ENCODE assay signal across 36 cellular contexts in the genomic region with DNA sequence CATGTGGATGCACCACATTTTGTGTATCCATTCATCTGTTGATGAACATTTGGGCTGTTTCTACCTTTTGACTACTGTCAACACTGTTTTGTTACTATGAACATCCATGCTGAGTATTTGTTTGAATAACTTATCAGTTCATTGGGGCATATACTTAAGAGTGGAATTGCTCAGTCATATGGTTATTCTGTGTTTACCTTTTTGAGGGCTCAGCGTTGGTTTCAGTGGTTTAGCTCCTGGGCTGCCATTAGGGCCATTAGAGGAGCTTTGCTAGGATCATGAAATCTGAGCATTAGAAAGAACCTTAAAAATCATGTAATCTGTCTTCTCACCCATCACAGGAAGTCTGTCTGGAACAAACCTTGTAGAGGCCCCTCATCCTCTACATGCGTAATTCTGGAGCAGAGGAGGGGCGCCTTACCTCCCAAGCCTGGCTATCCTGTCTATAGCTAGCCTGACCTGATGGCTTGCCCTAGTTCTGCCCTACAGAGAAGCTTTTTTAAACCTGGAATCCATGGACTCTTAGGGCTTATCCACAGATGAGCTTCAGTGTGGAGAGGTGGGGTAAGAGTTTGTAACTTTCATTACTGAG.
DNase-seq lines count a peak whose midpoint lies in the region; ATAC-seq, FAIRE-seq and TF ChIP-seq lines count a peak whose summit lies in the region.
"Had no signal": no experiment of that assay in that cellular context is flagged by ENCODE, and none has a peak within 500 bp of the region (broad histone marks: within the 10 kb centered on the region; RNA-seq: fewer than 3 reads in every experiment).

No MANE protein-coding gene starts in this region.

- H3K9me3 Mint-ChIP-seq in GM23338 = no peaks in the 10 kb centered on the region
- H3K9me3 Mint-ChIP-seq: activated CD4-positive, alpha-beta memory T cell treated with anti-CD3 and anti-CD28 coated beads for 36 hours; activated naive CD4-positive, alpha-beta T cell treated with anti-CD3 and anti-CD28 coated beads, Interleukin-2, amount 10 ng/mL, durations not matched to agents 7 days and 5 days; activated T-helper 1 cell treated with anti-CD3 and anti-CD28 coated beads, Interleukin-12 subunit alpha, Interleukin-12 subunit beta, Interleukin-2, Interleukin-4 antibody, amounts not matched to agents 30 ng/mL and 10 ng/mL and 1 ng/mL, durations not matched to agents 14 hours and 24 hours and 36 hours; neural crest cell had no signal

- peaks cover 6% of the 10 kb centered on the region for H3K27me3 Mint-ChIP-seq in GM23338 (ENCODE audit: insufficient read depth, low read depth, poor library complexity)
- H3K27me3 Mint-ChIP-seq: activated CD4-positive, alpha-beta memory T cell treated with anti-CD3 and anti-CD28 coated beads for 36 hours; activated naive CD4-positive, alpha-beta T cell treated with anti-CD3 and anti-CD28 coated beads, Interleukin-2, amount 10 ng/mL, durations not matched to agents 7 days and 5 days; B cell; brain had no signal

- H3K4me1 ChIP-seq in GM23338 (ENCODE audit: insufficient read depth) (peaks cover 32% of the 10 kb centered on the region), HUES64 (ENCODE audit: insufficient read depth, low read length) (peaks cover 33% of the 10 kb centered on the region), pancreas (no peaks in the 10 kb centered on the region), PC-3 (ENCODE audit: insufficient read depth, low read length) (no peaks in the 10 kb centered on the region), SJCRH30 (no peaks in the 10 kb centered on the region), hepatocyte (ENCODE audit: insufficient read depth) (no peaks in the 10 kb centered on the region)
- H3K4me1 ChIP-seq: adrenal gland had no signal

- WGBS in HUES64 = 81% methylated on average over 3 of the region's 3 CpGs
- 62 to 65% methylated on average over 3 of the region's 3 CpGs for WGBS in pancreas, 2 donors
- 75% methylated on average over 3 of the region's 3 CpGs for WGBS in hepatocyte (ENCODE audit: low lambda C conversion rate, missing lambda C conversion rate)

- ATAC-seq in GM23338 (no peak), pancreas (peak in 3 of 4 donors; percentile 39 to 87 (median 82)), PC-3 (no peak)
- ATAC-seq: left colon; SK-N-SH treated with all-trans-retinoic acid at 6 μM for 48 hours; stimulated activated naive CD8-positive, alpha-beta T cell treated with anti-CD3 and anti-CD28 coated beads, Interleukin-15, Interleukin-2, amounts not matched to agents 100 U/mL and 50 U/mL, for 24 hours had no signal

- H3K4me3 ChIP-seq in GM23338 (no peak overlapping the region), HUES64 (ENCODE audit: low read length) (no peak overlapping the region), pancreas (no peak overlapping the region), PC-3 (ENCODE audit: low read length) (no peak overlapping the region), SJCRH30 (no peak overlapping the region), hepatocyte (no peak overlapping the region)
- H3K4me3 ChIP-seq: adrenal gland, ovary, PC-9, skin epidermis, testis had no signal

- BruUV-seq in PC-3 (replicated peaks; lab: Mats Ljungman, UMichigan) = no TSS peak

- H3K4me3 Mint-ChIP-seq in GM23338 = no peak overlapping the region
- H3K4me3 Mint-ChIP-seq: activated CD4-positive, alpha-beta memory T cell treated with anti-CD3 and anti-CD28 coated beads for 36 hours; activated naive CD4-positive, alpha-beta T cell treated with anti-CD3 and anti-CD28 coated beads, Interleukin-2, amount 10 ng/mL, durations not matched to agents 7 days and 5 days; activated T-helper 1 cell treated with anti-CD3 and anti-CD28 coated beads, Interleukin-12 subunit alpha, Interleukin-12 subunit beta, Interleukin-2, Interleukin-4 antibody, amounts not matched to agents 30 ng/mL and 10 ng/mL and 1 ng/mL, durations not matched to agents 14 hours and 24 hours and 36 hours; B cell; brain; CD8-positive, alpha-beta memory T cell; neural crest cell had no signal

- H3K4me1 Mint-ChIP-seq in GM23338 = peaks cover 43% of the 10 kb centered on the region
- H3K4me1 Mint-ChIP-seq: activated naive CD4-positive, alpha-beta T cell treated with anti-CD3 and anti-CD28 coated beads, Interleukin-2, amount 10 ng/mL, durations not matched to agents 7 days and 5 days; B cell; neural crest cell had no signal

- H3K27ac Mint-ChIP-seq in GM23338 = 0 out of 2 replicates have a peak overlapping the region, but pooled peaks have one; percentile 29
- H3K27ac Mint-ChIP-seq: activated CD4-positive, alpha-beta memory T cell treated with anti-CD3 and anti-CD28 coated beads for 36 hours; activated naive CD4-positive, alpha-beta T cell treated with anti-CD3 and anti-CD28 coated beads, Interleukin-2, amount 10 ng/mL, durations not matched to agents 7 days and 5 days; activated T-helper 1 cell treated with anti-CD3 and anti-CD28 coated beads, Interleukin-12 subunit alpha, Interleukin-12 subunit beta, Interleukin-2, Interleukin-4 antibody, amounts not matched to agents 30 ng/mL and 10 ng/mL and 1 ng/mL, durations not matched to agents 14 hours and 24 hours and 36 hours; B cell; brain had no signal

- H3K9ac ChIP-seq in HUES64 (ENCODE audit: low read depth, low read length) (no peak overlapping the region), PC-3 (ENCODE audit: low read length) (no peak overlapping the region)

- H3K36me3 Mint-ChIP-seq in GM23338 (ENCODE audit: low read depth) = no peaks in the 10 kb centered on the region
- H3K36me3 Mint-ChIP-seq: activated CD4-positive, alpha-beta memory T cell treated with anti-CD3 and anti-CD28 coated beads for 36 hours; activated naive CD4-positive, alpha-beta T cell treated with anti-CD3 and anti-CD28 coated beads, Interleukin-2, amount 10 ng/mL, durations not matched to agents 7 days and 5 days; brain; CD8-positive, alpha-beta memory T cell had no signal

- H3K4me2 ChIP-seq in GM23338 (peak overlapping the region; percentile 0; the same call in 1 of the 2 replicates), PC-3 (ENCODE audit: low read length) (no peak overlapping the region), hepatocyte (no peak overlapping the region)
- H3K4me2 ChIP-seq: PC-9 had no signal

- intact Hi-C loops in pancreas (cut with DNase I) = no loop called here
- intact Hi-C loops in PC-3 (cut with micrococcal nuclease) = no loop called here

- H2AFZ ChIP-seq in GM23338 = no peak overlapping the region
- no peak overlapping the region for H2AFZ ChIP-seq in PC-3 (ENCODE audit: low read length)
- H2AFZ ChIP-seq in hepatocyte = no peak overlapping the region
- H2AFZ ChIP-seq: PC-9 had no signal

- H4K20me1 ChIP-seq in GM23338 (replicated peaks; ENCODE audit: insufficient read depth) (no peaks in the 10 kb centered on the region), PC-3 (ENCODE audit: low read length) (no peaks in the 10 kb centered on the region), hepatocyte (ENCODE audit: insufficient read depth, poor library complexity, severe bottlenecking) (no peaks in the 10 kb centered on the region)

- no peak for DNase-seq in GM23338 (ENCODE audit: low spot score)
- no peak for DNase-seq in caudate nucleus (lab: John Stamatoyannopoulos, UW)
- DNase-seq in pancreas = no peak
- no peak for DNase-seq in PC-3
- DNase-seq in SJCRH30 = no peak
- DNase-seq in hepatocyte (ENCODE audit: low spot score) = no peak
- DNase-seq: ACHN; activated CD4-positive, alpha-beta memory T cell treated with anti-CD3 and anti-CD28 coated beads for 36 hours; activated CD4-positive, alpha-beta T cell treated with anti-CD3 and anti-CD28 coated beads for 1 hour; activated naive CD4-positive, alpha-beta T cell treated with anti-CD3 and anti-CD28 coated beads, Interleukin-2, amount 10 ng/mL, durations not matched to agents 7 days and 5 days; adrenal gland; CD8-positive, alpha-beta memory T cell; cerebellar nuclear complex; dermis blood vessel endothelial cell; DMS 273 treated with DMSO at 0.1 percent for 48 hours; foreskin melanocyte; GOT3; hippocampal formation; left colon; NCI-H1048; NCI-H187; NCI-H2171 treated with DMSO at 0.1 percent for 48 hours; NCI-H510A treated with DMSO at 0.1 percent for 48 hours; ovary; PC-9; stimulated activated naive CD8-positive, alpha-beta T cell treated with anti-CD3 and anti-CD28 coated beads, Interleukin-15, Interleukin-2, amounts not matched to agents 100 U/mL and 50 U/mL, for 24 hours; testis had no signal

- POLR2A ChIA-PET in PC-3 (lab: Charles Lee; ENCODE audit: unreplicated experiment) = no interaction called here

- no peaks in the 10 kb centered on the region for H3K27me3 ChIP-seq in GM23338 (ENCODE audit: insufficient read depth)
- H3K27me3 ChIP-seq in HUES64 (ENCODE audit: insufficient read depth, low read length) = no peaks in the 10 kb centered on the region
- H3K27me3 ChIP-seq in pancreas = no peaks in the 10 kb centered on the region
- H3K27me3 ChIP-seq in PC-3 (ENCODE audit: low read length) = peaks cover 30% of the 10 kb centered on the region; the same call in 1 of the 2 replicates
- H3K27me3 ChIP-seq in SJCRH30 = peaks cover 4% of the 10 kb centered on the region
- no peaks in the 10 kb centered on the region for H3K27me3 ChIP-seq in hepatocyte
- H3K27me3 ChIP-seq: adrenal gland, ovary, testis had no signal

- H3K9me2 ChIP-seq in GM23338 (ENCODE audit: insufficient read depth) = 0 out of 2 replicates have a peak, but pooled peaks cover 7% of the 10 kb centered on the region
- H3K9me2 ChIP-seq in PC-3 (replicated peaks; ENCODE audit: low read length) = no peaks in the 10 kb centered on the region
- H3K9me2 ChIP-seq in hepatocyte (replicated peaks; ENCODE audit: insufficient read depth) = no peaks in the 10 kb centered on the region

- H3K9me3 ChIP-seq in HUES64 (ENCODE audit: insufficient read depth, low read depth, low read length) = no peaks in the 10 kb centered on the region
- no peaks in the 10 kb centered on the region for H3K9me3 ChIP-seq in pancreas
- H3K9me3 ChIP-seq in PC-3 (ENCODE audit: low read length) = no peaks in the 10 kb centered on the region
- H3K9me3 ChIP-seq in SJCRH30 (replicated peaks) = no peaks in the 10 kb centered on the region
- no peaks in the 10 kb centered on the region for H3K9me3 ChIP-seq in hepatocyte (ENCODE audit: low read depth)
- H3K9me3 ChIP-seq: adrenal gland, ovary, testis had no signal

- H3K36me3 ChIP-seq in GM23338 (ENCODE audit: insufficient read depth) = no peaks in the 10 kb centered on the region
- no peaks in the 10 kb centered on the region for H3K36me3 ChIP-seq in HUES64 (ENCODE audit: insufficient read depth, low read length)
- H3K36me3 ChIP-seq in pancreas = no peaks in the 10 kb centered on the region
- no peaks in the 10 kb centered on the region for H3K36me3 ChIP-seq in PC-3 (ENCODE audit: low read depth, low read length)
- no peaks in the 10 kb centered on the region for H3K36me3 ChIP-seq in SJCRH30
- no peaks in the 10 kb centered on the region for H3K36me3 ChIP-seq in hepatocyte (replicated peaks; ENCODE audit: insufficient read depth, low read depth)
- H3K36me3 ChIP-seq: adrenal gland, ovary had no signal

- TF ChIP-seq CTCF in GM23338 (conservative IDR thresholded peaks at IDR 0.05; ENCODE audit: low read depth in 2 of 2) = no peak
- TF ChIP-seq CTCF in pancreas (IDR thresholded peaks at IDR 0.05) = no peak
- TF ChIP-seq CTCF in PC-3 (conservative IDR thresholded peaks at IDR 0.05; ENCODE audit: low read depth, low read length) = no peak
- TF ChIP-seq CTCF in hepatocyte (IDR thresholded peaks at IDR 0.05; ENCODE audit: poor library complexity) = no peak

- no peak for FAIRE-seq in pancreas (lab: Jason Lieb, UNC)
- FAIRE-seq: GM19239 had no signal

- H3K79me2 ChIP-seq in GM23338 (replicated peaks; ENCODE audit: insufficient read depth) (no peaks in the 10 kb centered on the region), PC-3 (ENCODE audit: low read length) (no peaks in the 10 kb centered on the region), hepatocyte (no peaks in the 10 kb centered on the region)

- H3F3A ChIP-seq in GM23338 (replicated peaks; ENCODE audit: low read depth) (no peaks in the 10 kb centered on the region), PC-3 (ENCODE audit: low read length, unreplicated experiment) (no peaks in the 10 kb centered on the region)

- H3K27ac ChIP-seq in GM23338 (ENCODE audit: low read depth) (peak overlapping the region; percentile 91), HUES64 (ENCODE audit: low read depth, low read length) (peak overlapping the region; percentile 86; the same call in 1 of the 2 replicates), caudate nucleus (ENCODE audit: low read depth, low read length) (peak overlapping the region; percentile 36), pancreas (no peak overlapping the region), PC-3 (ENCODE audit: low read length) (no peak overlapping the region), SJCRH30 (no peak overlapping the region), hepatocyte (no peak overlapping the region)
- H3K27ac ChIP-seq: adrenal gland, HL-60, ovary, PC-9, skin epidermis, testis had no signal

- CTCF ChIA-PET in PC-3 (lab: Charles Lee) = no interaction called here

Comparison
In these comparisons a context has a peak if more than half of its experiments do, and no peak if none do; other contexts are left out.
1. ATAC-seq: peak in pancreas (3 of 4); none in GM23338 (single experiment) and PC-3 (single experiment).
2. H3K27ac ChIP-seq: peak in GM23338 (single experiment), HUES64 (single experiment) and caudate nucleus (single experiment); none in pancreas (0 of 4), PC-3 (single experiment), SJCRH30 (single experiment) and hepatocyte (single experiment).